1 cellular context compared by ENCODE assay signal in genomic region chr11:108222686-108223448, GRCh38.
TF ChIP-seq lines count a peak whose summit lies in the region.

Gene ATM (plus strand): TSS chr11:108223067. CDS start chr11:108227625, 4,558 bp downstream.

TF ChIP-seq in GM23338, 12 proteins besides CTCF, POLR2A, EP300 and RAD21 (continued from another document):
- TF ChIP-seq ZNF462 (CRISPR knock-in tag; IDR thresholded peaks at IDR 0.05), result no peak
